In the genomic region with DNA sequence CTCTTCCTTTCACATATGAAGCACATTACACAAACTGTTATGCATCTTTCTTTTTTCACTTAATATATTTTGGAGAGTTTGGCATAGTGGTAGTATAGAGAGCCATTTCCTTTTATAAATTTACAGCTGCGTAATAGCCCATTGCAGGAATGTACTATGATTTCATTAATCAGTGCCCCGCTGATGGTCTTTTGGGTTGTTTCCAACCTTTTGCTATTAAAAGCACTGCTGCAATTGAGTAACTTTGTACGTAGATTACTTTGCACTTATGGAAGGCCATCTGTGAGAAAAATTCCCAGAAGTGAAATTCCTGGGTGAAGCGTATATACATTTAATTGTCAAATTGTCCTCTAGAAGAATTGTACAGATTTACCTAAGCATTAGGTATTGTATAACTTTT, we compare ENCODE assay signal across 21 cellular contexts.
DNase-seq lines count a peak whose midpoint lies in the region; ATAC-seq and TF ChIP-seq lines count a peak whose summit lies in the region.
"Had no signal": no experiment of that assay in that cellular context is flagged by ENCODE, and none has a peak within 500 bp of the region (broad histone marks: within the 10 kb centered on the region; RNA-seq: fewer than 3 reads in every experiment).

No MANE protein-coding gene starts in this region.

- no peaks in the 10 kb centered on the region for H3K4me1 Mint-ChIP-seq in activated T-helper 1 cell treated with anti-CD3 and anti-CD28 coated beads, Interleukin-12 subunit alpha, Interleukin-12 subunit beta, Interleukin-2, Interleukin-4 antibody, amounts not matched to agents 30 ng/mL and 10 ng/mL and 1 ng/mL, durations not matched to agents 14 hours and 24 hours and 36 hours (ENCODE audit: low read depth)
- H3K4me1 Mint-ChIP-seq: CD4-positive, alpha-beta memory T cell had no signal

- H3K27ac Mint-ChIP-seq in activated T-helper 1 cell treated with anti-CD3 and anti-CD28 coated beads, Interleukin-12 subunit alpha, Interleukin-12 subunit beta, Interleukin-2, Interleukin-4 antibody, amounts not matched to agents 30 ng/mL and 10 ng/mL and 1 ng/mL, durations not matched to agents 14 hours and 24 hours and 36 hours: no peak overlapping the region
- H3K27ac Mint-ChIP-seq: CD4-positive, alpha-beta memory T cell; HFFc6 had no signal

- no peak overlapping the region for H3K4me3 Mint-ChIP-seq in activated T-helper 1 cell treated with anti-CD3 and anti-CD28 coated beads, Interleukin-12 subunit alpha, Interleukin-12 subunit beta, Interleukin-2, Interleukin-4 antibody, amounts not matched to agents 30 ng/mL and 10 ng/mL and 1 ng/mL, durations not matched to agents 14 hours and 24 hours and 36 hours
- H3K4me3 Mint-ChIP-seq: CD4-positive, alpha-beta memory T cell; HFFc6 had no signal

- H3K36me3 Mint-ChIP-seq in activated T-helper 1 cell treated with anti-CD3 and anti-CD28 coated beads, Interleukin-12 subunit alpha, Interleukin-12 subunit beta, Interleukin-2, Interleukin-4 antibody, amounts not matched to agents 30 ng/mL and 10 ng/mL and 1 ng/mL, durations not matched to agents 14 hours and 24 hours and 36 hours (ENCODE audit: low read depth): no peaks in the 10 kb centered on the region
- H3K36me3 Mint-ChIP-seq: CD4-positive, alpha-beta memory T cell had no signal

- peak; percentile 5 to 26 for DNase-seq in NCI-H524 (lab: John Stamatoyannopoulos, UW)
- no peak for DNase-seq in NCI-H524 treated with DMSO at 0.1 percent for 48 hours (lab: John Stamatoyannopoulos, UW)
- DNase-seq in NCI-H446 (lab: John Stamatoyannopoulos, UW): peak; percentile 9 to 75
- peak; percentile 6 for DNase-seq in fibroblast of mammary gland (ENCODE audit: low read depth)
- DNase-seq in omental fat pad (ENCODE audit: low spot score): no peak
- no peak for DNase-seq in activated T-helper 1 cell treated with anti-CD3 and anti-CD28 coated beads, Interleukin-12 subunit alpha, Interleukin-12 subunit beta, Interleukin-2, Interleukin-4 antibody, amounts not matched to agents 30 ng/mL and 10 ng/mL and 1 ng/mL, durations not matched to agents 14 hours and 24 hours and 36 hours (ENCODE audit: low spot score)
- DNase-seq in NCI-H510A treated with DMSO at 0.1 percent for 48 hours (lab: John Stamatoyannopoulos, UW): no peak
- no peak for DNase-seq in activated naive CD4-positive, alpha-beta T cell (lab: John Stamatoyannopoulos, UW)
- DNase-seq: 8988T; C1 segment of cervical spinal cord; Calu3; CD4-positive, alpha-beta memory T cell; COR-L47; DMS79; EL; GDM1; GOT3; HFFc6 had no signal

- TF ChIP-seq CTCF in fibroblast of mammary gland (conservative IDR thresholded peaks at IDR 0.05; ENCODE audit: control insufficient read depth, insufficient read depth, low read depth, low read length) (no peak), omental fat pad (IDR thresholded peaks at IDR 0.05) (no peak)

- H3K4me3 ChIP-seq in fibroblast of mammary gland (ENCODE audit: control insufficient read depth, low read depth, low read length): no peak overlapping the region
- H3K4me3 ChIP-seq: A549, GM12878, HAP-1 had no signal

- ATAC-seq in omental fat pad (ENCODE audit: low FRiP score): peak; percentile 54
- ATAC-seq: A549, GM12878 had no signal

- no peaks in the 10 kb centered on the region for H3K27me3 Mint-ChIP-seq in activated T-helper 1 cell treated with anti-CD3 and anti-CD28 coated beads, Interleukin-12 subunit alpha, Interleukin-12 subunit beta, Interleukin-2, Interleukin-4 antibody, amounts not matched to agents 30 ng/mL and 10 ng/mL and 1 ng/mL, durations not matched to agents 14 hours and 24 hours and 36 hours (ENCODE audit: insufficient read depth)
- H3K27me3 Mint-ChIP-seq: CD4-positive, alpha-beta memory T cell had no signal

- no peaks in the 10 kb centered on the region for H3K9me3 Mint-ChIP-seq in activated T-helper 1 cell treated with anti-CD3 and anti-CD28 coated beads, Interleukin-12 subunit alpha, Interleukin-12 subunit beta, Interleukin-2, Interleukin-4 antibody, amounts not matched to agents 30 ng/mL and 10 ng/mL and 1 ng/mL, durations not matched to agents 14 hours and 24 hours and 36 hours

- intact Hi-C loops in activated T-helper 1 cell treated with anti-CD3 and anti-CD28 coated beads, Interleukin-12 subunit alpha, Interleukin-12 subunit beta, Interleukin-2, Interleukin-4 antibody, amounts not matched to agents 30 ng/mL and 10 ng/mL and 1 ng/mL, durations not matched to agents 14 hours and 24 hours and 36 hours (cut with micrococcal nuclease): no loop called here

Comparison
In these comparisons a context has a peak if more than half of its experiments do, and no peak if none do; other contexts are left out.
1. DNase-seq: peak in NCI-H524 (2 of 2), NCI-H446 (2 of 2) and fibroblast of mammary gland (single experiment); none in NCI-H524 treated with DMSO at 0.1 percent for 48 hours (single experiment), omental fat pad (single experiment), activated T-helper 1 cell treated with anti-CD3 and anti-CD28 coated beads, Interleukin-12 subunit alpha, Interleukin-12 subunit beta, Interleukin-2, Interleukin-4 antibody, amounts not matched to agents 30 ng/mL and 10 ng/mL and 1 ng/mL, durations not matched to agents 14 hours and 24 hours and 36 hours (single experiment), NCI-H510A treated with DMSO at 0.1 percent for 48 hours (single experiment) and activated naive CD4-positive, alpha-beta T cell (0 of 4).